1 cellular context compared by ENCODE assay signal in the genomic region with DNA sequence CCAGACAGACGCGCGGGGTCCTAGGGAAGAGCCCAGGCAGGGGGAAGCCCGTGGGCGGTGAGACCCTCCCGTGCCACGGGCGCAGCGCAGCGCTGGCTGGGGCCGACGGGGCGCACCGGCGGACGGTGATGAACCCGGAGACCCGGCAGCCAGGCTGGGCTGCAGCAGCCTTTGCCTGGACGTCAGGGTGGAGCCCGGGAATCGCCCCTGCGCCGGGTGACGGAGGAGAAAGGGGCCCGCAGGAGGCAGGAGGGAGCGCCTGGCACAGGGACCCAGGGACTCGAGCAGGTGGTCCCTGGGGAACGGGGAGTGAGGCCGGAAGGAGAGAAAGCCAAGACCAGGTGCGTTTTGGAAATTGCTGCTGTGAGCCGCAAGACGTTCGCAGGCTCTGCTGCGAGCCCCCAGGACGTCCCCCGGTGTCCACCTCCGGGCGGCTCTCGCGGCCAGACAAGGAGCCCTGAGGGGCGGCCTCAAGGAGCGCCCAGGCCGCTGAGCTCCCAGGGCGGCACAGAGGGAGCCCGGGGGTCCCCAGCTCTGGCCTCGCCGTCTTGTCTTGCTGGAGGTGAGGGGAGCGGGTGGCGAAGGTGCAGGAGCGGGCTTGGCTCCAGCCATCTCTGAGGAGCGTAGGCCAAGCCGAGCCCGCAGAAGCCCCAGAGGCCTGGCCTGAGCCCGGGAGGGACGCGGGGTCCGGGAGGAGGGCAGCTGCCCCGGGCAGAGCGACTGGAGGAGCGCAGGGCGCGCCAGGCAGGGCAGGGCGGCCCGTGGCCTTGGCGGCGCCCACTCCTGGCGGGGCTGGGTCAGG.
TF ChIP-seq lines count a peak whose summit lies in the region.

No MANE protein-coding gene starts in this region.

TF ChIP-seq in GM23338, 12 proteins besides CTCF, POLR2A, EP300 and RAD21:
- TF ChIP-seq, protein P1, sequence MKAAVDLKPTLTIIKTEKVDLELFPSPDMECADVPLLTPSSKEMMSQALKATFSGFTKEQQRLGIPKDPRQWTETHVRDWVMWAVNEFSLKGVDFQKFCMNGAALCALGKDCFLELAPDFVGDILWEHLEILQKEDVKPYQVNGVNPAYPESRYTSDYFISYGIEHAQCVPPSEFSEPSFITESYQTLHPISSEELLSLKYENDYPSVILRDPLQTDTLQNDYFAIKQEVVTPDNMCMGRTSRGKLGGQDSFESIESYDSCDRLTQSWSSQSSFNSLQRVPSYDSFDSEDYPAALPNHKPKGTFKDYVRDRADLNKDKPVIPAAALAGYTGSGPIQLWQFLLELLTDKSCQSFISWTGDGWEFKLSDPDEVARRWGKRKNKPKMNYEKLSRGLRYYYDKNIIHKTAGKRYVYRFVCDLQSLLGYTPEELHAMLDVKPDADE (IDR thresholded peaks at IDR 0.05): 0 out of 2 replicates have a peak, but pooled peaks have one; percentile 33
- TF ChIP-seq STAT1 (IDR thresholded peaks at IDR 0.05; ENCODE audit: unreplicated experiment): no peak
- TF ChIP-seq EZH2 (IDR thresholded peaks at IDR 0.05; ENCODE audit: low read depth, unreplicated experiment): peak; percentile 44
